ENCODE assay signal across 16 cellular contexts in the genomic region with DNA sequence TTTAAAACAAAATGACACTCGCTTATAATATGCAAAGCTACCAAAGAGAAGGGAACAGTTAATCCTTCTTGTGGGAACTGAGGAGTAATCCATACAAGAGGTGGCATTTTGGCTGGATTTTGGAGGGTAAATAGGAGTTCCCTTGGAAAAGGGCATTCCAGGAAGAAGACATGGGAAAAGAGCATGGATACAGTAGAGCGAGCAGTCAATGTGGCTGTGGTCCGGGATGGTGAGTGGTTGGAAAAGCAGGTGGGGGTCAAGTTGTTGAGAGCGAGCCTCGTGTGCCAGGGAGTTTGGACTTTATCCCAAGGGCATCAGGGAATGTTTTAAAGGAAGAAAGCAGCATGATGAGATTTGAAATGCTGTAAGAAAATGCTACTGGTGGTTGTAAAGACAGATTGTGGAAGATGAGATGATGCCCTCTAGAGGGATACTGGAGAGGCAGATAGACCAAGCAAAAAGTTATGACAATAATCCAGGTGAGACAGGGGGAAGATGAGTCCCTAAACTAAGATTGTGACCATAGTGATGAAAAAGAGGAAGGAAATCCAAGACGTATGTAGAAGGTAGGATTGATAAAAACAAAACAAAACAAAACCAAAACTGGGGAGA. TPM values are rescaled to one million over a fixed set of nuclear protein-coding genes. Genes with fewer than 3 reads are reported as not detected.
A peak's percentile ranks its signal among the peaks of the same experiment; 100 is the strongest.
DNase-seq lines count a peak whose midpoint lies in the region; ATAC-seq and TF ChIP-seq lines count a peak whose summit lies in the region.
"Had no signal": no experiment of that assay in that cellular context is flagged by ENCODE, and none has a peak within 500 bp of the region (broad histone marks: within the 10 kb centered on the region; RNA-seq: fewer than 3 reads in every experiment).

No MANE protein-coding gene starts in this region.

- POLR2A ChIA-PET in MCF 10A (lab: Yijun Ruan, JAX) (interaction anchor here (0.7 to 1.7 kb wide), 5 partner anchors 18 to 30 kb away, joined by 3 to 4 read pairs (median 4); no protein-coding TSS in a partner anchor), HEK293T (lab: Yijun Ruan, JAX) (no interaction called here)

- CTCF ChIA-PET in MCF 10A (lab: Yijun Ruan, JAX), result interaction anchor here (0.5 to 0.7 kb wide), 2 partner anchors 9 to 10 kb away, joined by 3 read pairs; no protein-coding TSS in a partner anchor
- CTCF ChIA-PET in HEK293T (lab: Yijun Ruan, JAX), result no interaction called here

- TF ChIP-seq POLR2A in breast epithelium (IDR thresholded peaks at IDR 0.05) (no peak), Peyer's patch (IDR thresholded peaks at IDR 0.05) (no peak)

- BruUV-seq in MCF 10A (replicated peaks; lab: Mats Ljungman, UMichigan), result no TSS peak

- H3K9me3 ChIP-seq in breast epithelium, result no peaks in the 10 kb centered on the region
- no peaks in the 10 kb centered on the region for H3K9me3 ChIP-seq in endodermal cell (ENCODE audit: control insufficient read depth, low read length)
- no peaks in the 10 kb centered on the region for H3K9me3 ChIP-seq in Peyer's patch
- H3K9me3 ChIP-seq: MG63, ovary had no signal

- H3K27me3 Mint-ChIP-seq in MCF 10A (ENCODE audit: insufficient read depth, unreplicated experiment), result no peaks in the 10 kb centered on the region
- no peaks in the 10 kb centered on the region for H3K27me3 Mint-ChIP-seq in endodermal cell (ENCODE audit: insufficient read depth)

- WGBS in endodermal cell (ENCODE audit: insufficient coverage in 1 of 2, insufficient read length in 1 of 2), 2 experiments, result 86 to 90% methylated on average over 6 of the region's 6 CpGs

- H3K36me3 ChIP-seq in breast epithelium, result no peaks in the 10 kb centered on the region
- no peaks in the 10 kb centered on the region for H3K36me3 ChIP-seq in endodermal cell (ENCODE audit: control insufficient read depth, insufficient read depth, low read length)
- H3K36me3 ChIP-seq in Peyer's patch, result no peaks in the 10 kb centered on the region
- H3K36me3 ChIP-seq: MG63, ovary had no signal

- no peaks in the 10 kb centered on the region for H3K36me3 Mint-ChIP-seq in MCF 10A (ENCODE audit: insufficient read depth, unreplicated experiment)
- no peaks in the 10 kb centered on the region for H3K36me3 Mint-ChIP-seq in endodermal cell (ENCODE audit: low read depth)
- H3K36me3 Mint-ChIP-seq: activated CD8-positive, alpha-beta memory T cell treated with anti-CD3 and anti-CD28 coated beads, Interleukin-2, amount 10 ng/mL, durations not matched to agents 7 days and 5 days; T-cell had no signal

- no peaks in the 10 kb centered on the region for H3K9me3 Mint-ChIP-seq in MCF 10A (ENCODE audit: unreplicated experiment)
- H3K9me3 Mint-ChIP-seq in endodermal cell, result no peaks in the 10 kb centered on the region
- H3K9me3 Mint-ChIP-seq: activated naive CD8-positive, alpha-beta T cell treated with anti-CD3 and anti-CD28 coated beads, Interleukin-2, amount 50 U/mL, for 24 hours had no signal

- intact Hi-C loops in MCF 10A (cut with micrococcal nuclease) (no loop called here), breast epithelium (cut with DNase I; ENCODE audit: low total_unique reads) (no loop called here)

- H3K9ac ChIP-seq in endodermal cell (ENCODE audit: extremely low read depth, low read length, poor library complexity, severe bottlenecking), result no peak overlapping the region

- no peak overlapping the region for H3K27ac ChIP-seq in breast epithelium
- H3K27ac ChIP-seq in endodermal cell (ENCODE audit: low read depth, low read length), result no peak overlapping the region
- H3K27ac ChIP-seq in Peyer's patch, result no peak overlapping the region
- H3K27ac ChIP-seq: ovary had no signal

- H3K4me1 Mint-ChIP-seq in MCF 10A (ENCODE audit: insufficient read depth, unreplicated experiment), result peaks cover 4% of the 10 kb centered on the region
- no peaks in the 10 kb centered on the region for H3K4me1 Mint-ChIP-seq in endodermal cell
- H3K4me1 Mint-ChIP-seq: activated CD8-positive, alpha-beta memory T cell treated with anti-CD3 and anti-CD28 coated beads, Interleukin-2, amount 10 ng/mL, durations not matched to agents 7 days and 5 days; activated naive CD8-positive, alpha-beta T cell treated with anti-CD3 and anti-CD28 coated beads, Interleukin-2, amount 50 U/mL, for 24 hours had no signal

- H3K27ac Mint-ChIP-seq in MCF 10A (ENCODE audit: low read depth, unreplicated experiment) (no peak overlapping the region), endodermal cell (no peak overlapping the region)
- H3K27ac Mint-ChIP-seq: activated CD8-positive, alpha-beta memory T cell treated with anti-CD3 and anti-CD28 coated beads, Interleukin-2, amount 10 ng/mL, durations not matched to agents 7 days and 5 days; activated naive CD8-positive, alpha-beta T cell treated with anti-CD3 and anti-CD28 coated beads, Interleukin-2, amount 50 U/mL, for 24 hours; T-cell had no signal

- H3K27me3 ChIP-seq in breast epithelium (no peaks in the 10 kb centered on the region), endodermal cell (ENCODE audit: control insufficient read depth, insufficient read depth, low read length, poor library complexity, severe bottlenecking) (no peaks in the 10 kb centered on the region), Peyer's patch (no peaks in the 10 kb centered on the region)
- H3K27me3 ChIP-seq: ovary had no signal

- H3K4me1 ChIP-seq in breast epithelium, result no peaks in the 10 kb centered on the region
- no peaks in the 10 kb centered on the region for H3K4me1 ChIP-seq in endodermal cell (ENCODE audit: control insufficient read depth, insufficient read depth, low read length)
- no peaks in the 10 kb centered on the region for H3K4me1 ChIP-seq in Peyer's patch

- H3K4me3 Mint-ChIP-seq in MCF 10A (ENCODE audit: unreplicated experiment) (no peak overlapping the region), endodermal cell (no peak overlapping the region)
- H3K4me3 Mint-ChIP-seq: activated CD8-positive, alpha-beta memory T cell treated with anti-CD3 and anti-CD28 coated beads, Interleukin-2, amount 10 ng/mL, durations not matched to agents 7 days and 5 days; activated naive CD8-positive, alpha-beta T cell treated with anti-CD3 and anti-CD28 coated beads, Interleukin-2, amount 50 U/mL, for 24 hours; T-cell had no signal

- peak; percentile 22 for TF ChIP-seq CTCF in MCF 10A (IDR thresholded peaks at IDR 0.05; ENCODE audit: unreplicated experiment)
- TF ChIP-seq CTCF in breast epithelium (IDR thresholded peaks at IDR 0.05), result no peak
- peak; percentile 33 for TF ChIP-seq CTCF in LNCaP clone FGC (IDR thresholded peaks at IDR 0.05; ENCODE audit: control insufficient read depth, extremely low read depth, insufficient read depth)
- TF ChIP-seq CTCF in endodermal cell (conservative IDR thresholded peaks at IDR 0.05), result peak; percentile 53
- peak in 1 of 6 experiments; percentile 6 for TF ChIP-seq CTCF in Peyer's patch (IDR thresholded peaks at IDR 0.05)

- H3K4me3 ChIP-seq in breast epithelium, result no peak overlapping the region
- H3K4me3 ChIP-seq in LNCaP clone FGC (ENCODE audit: low read depth, low read length), result no peak overlapping the region
- no peak overlapping the region for H3K4me3 ChIP-seq in endodermal cell (ENCODE audit: low read length)
- H3K4me3 ChIP-seq in Peyer's patch, result no peak overlapping the region
- H3K4me3 ChIP-seq: MG63, ovary had no signal

- no peak for DNase-seq in MCF 10A (ENCODE audit: unreplicated experiment)
- DNase-seq in breast epithelium (ENCODE audit: low spot score in 2 of 2), result no peak
- DNase-seq in LNCaP clone FGC (ENCODE audit: low read depth), result no peak
- DNase-seq in endodermal cell, result no peak
- no peak for DNase-seq in HEK293T (ENCODE audit: extremely low spot score)
- DNase-seq in Peyer's patch, result no peak
- DNase-seq: activated CD8-positive, alpha-beta memory T cell treated with anti-CD3 and anti-CD28 coated beads, Interleukin-2, amount 10 ng/mL, durations not matched to agents 7 days and 5 days; activated naive CD8-positive, alpha-beta T cell treated with anti-CD3 and anti-CD28 coated beads, Interleukin-2, amount 50 U/mL, for 24 hours; head of caudate nucleus; MG63; ovary; stimulated activated CD4-positive, alpha-beta T cell treated with anti-CD3 and anti-CD28 coated beads, Interleukin-4, amount 100 ng/mL, for 24 hours; T-cell had no signal

- ATAC-seq in GM21576 (IDR thresholded peaks at IDR 0.05; ENCODE audit: unreplicated experiment) (no peak), HG03521 (IDR thresholded peaks at IDR 0.05; ENCODE audit: unreplicated experiment) (no peak)
- ATAC-seq: activated CD8-positive, alpha-beta memory T cell treated with anti-CD3 and anti-CD28 coated beads, Interleukin-2, amount 10 ng/mL, durations not matched to agents 7 days and 5 days; activated naive CD8-positive, alpha-beta T cell treated with anti-CD3 and anti-CD28 coated beads, Interleukin-2, amount 50 U/mL, for 24 hours; T-cell had no signal

TF ChIP-seq in HEK293T, 16 proteins besides CTCF, POLR2A, EP300 and RAD21:
- TF ChIP-seq SP1 (IDR thresholded peaks at IDR 0.05) (no peak), ELF4 (IDR thresholded peaks at IDR 0.05) (no peak), BHLHE40 (IDR thresholded peaks at IDR 0.05; ENCODE audit: borderline replicate concordance) (no peak)

RNA-seq across cellular contexts. Expression of gene MMP7, which starts 3.8 kb away (rescaled TPM):
- total RNA-seq in MCF 10A (2022) (not detected in 2 replicates), breast epithelium (1,000 to 10,000 TPM in 1 of 3 donors, 100 to 1,000 TPM in 1, 1 to 10 TPM in 1; 2.1 to 1,213 (median 247) TPM), endodermal cell (not detected), Peyer's patch (1 to 10 TPM in 1 of 4 donors, not detected in 3; 1.1 TPM)
- 0.28 TPM for polyA plus RNA-seq in endodermal cell (2013, experiment 1 of 2)
- polyA plus RNA-seq in endodermal cell (2013, experiment 2 of 2), result 0.66 TPM
- total RNA-seq: activated CD8-positive, alpha-beta memory T cell treated with anti-CD3 and anti-CD28 coated beads, Interleukin-2, amount 10 ng/mL, durations not matched to agents 7 days and 5 days; G401 had no signal

Comparison
In these comparisons a context has a peak if more than half of its experiments do, and no peak if none do; other contexts are left out.
1. CTCF ChIP-seq: peak in MCF 10A (single experiment), LNCaP clone FGC (single experiment) and endodermal cell (single experiment); none in breast epithelium (0 of 3).